8 cellular contexts compared by ENCODE assay signal in genomic region chr4:80173387-80173786, GRCh38. TPM values are rescaled to one million over a fixed set of nuclear protein-coding genes. Genes with fewer than 3 reads are reported as not detected.
DNase-seq lines count a peak whose midpoint lies in the region; ATAC-seq, FAIRE-seq and TF ChIP-seq lines count a peak whose summit lies in the region.

No MANE protein-coding gene starts in this region.

- H3K27ac ChIP-seq in GM12878 (ENCODE audit: control insufficient read depth, insufficient read depth) = no peak overlapping the region

- no peak overlapping the region for H3K4me2 ChIP-seq in GM12878 (ENCODE audit: control insufficient read depth, insufficient read depth)

- FAIRE-seq in GM12878 (lab: Jason Lieb, UNC) = no peak

- H3K4me1 Mint-ChIP-seq in HFFc6 (ENCODE audit: low read depth) = peaks cover 48% of the 10 kb centered on the region
- H3K4me1 Mint-ChIP-seq in stimulated activated naive B cell treated with anti-CD40 and anti-IgM and Interleukin-4, amounts not matched to agents 10 μg/mL and 1 μg/mL and 100 μg/mL, for 72 hours = peaks cover 38 to 70% of the 10 kb centered on the region in 2 donors
- H3K4me1 Mint-ChIP-seq in mesothelial cell of epicardium = no peaks in the 10 kb centered on the region

- no peak for TF ChIP-seq POLR2A in GM12878 (IDR thresholded peaks at IDR 0.05; ENCODE audit: low read depth, low read length)

- peak; percentile 85 for DNase-seq in HFFc6
- DNase-seq in NOMO-1 (lab: John Stamatoyannopoulos, UW; ENCODE audit: unreplicated experiment in 2 of 2) = peak; percentile 10 to 47
- DNase-seq in GM12878 (ENCODE audit: low read depth, low spot score) = no peak
- no peak for DNase-seq in stimulated activated naive B cell treated with anti-CD40 and anti-IgM and Interleukin-4, amounts not matched to agents 10 μg/mL and 1 μg/mL and 100 μg/mL, for 72 hours
- DNase-seq in islet precursor cell = no peak
- no peak for DNase-seq in mesothelial cell of epicardium (ENCODE audit: low spot score in 2 of 2, unreplicated experiment in 2 of 2)
- no peak for DNase-seq in cerebellum (ENCODE audit: low spot score)

- TF ChIP-seq EP300 in GM12878 (IDR thresholded peaks at IDR 0.05; ENCODE audit: borderline replicate concordance in 1 of 2, control insufficient read depth in 1 of 2, low read depth in 2 of 2, low read length in 2 of 2) = 0 out of 4 replicates have a peak, but pooled peaks of 1 of the 2 experiments have one; percentile 4

- CTCF ChIA-PET in GM12878 (lab: Yijun Ruan, JAX) = interaction anchor here (2.8 to 3.5 kb wide), 2 partner anchors 10 to 19 kb away, joined by 10 to 41 read pairs; no protein-coding TSS in a partner anchor

- no peak overlapping the region for H3K9ac ChIP-seq in GM12878 (ENCODE audit: control insufficient read depth, insufficient read depth, low read length)

- POLR2A ChIA-PET in GM12878 (lab: Charles Lee) = no interaction called here

- peak overlapping the region; percentile 22; the same call in 1 of the 2 replicates for H3K4me3 Mint-ChIP-seq in HFFc6
- H3K4me3 Mint-ChIP-seq in stimulated activated naive B cell treated with anti-CD40 and anti-IgM and Interleukin-4, amounts not matched to agents 10 μg/mL and 1 μg/mL and 100 μg/mL, for 72 hours = peak overlapping the region; percentile 18 to 56
- no peak overlapping the region for H3K4me3 Mint-ChIP-seq in mesothelial cell of epicardium

- no peak for TF ChIP-seq CTCF in HFFc6 (IDR thresholded peaks at IDR 0.05)
- TF ChIP-seq CTCF in GM12878 (IDR thresholded peaks at IDR 0.05 in 2 of 3, conservative IDR thresholded peaks at IDR 0.05 in 1 of 3; ENCODE audit: control insufficient read depth in 2 of 3, extremely low read depth in 1 of 3, insufficient read depth in 1 of 3, low read depth in 3 of 3, low read length in 3 of 3) = no peak
- TF ChIP-seq CTCF in mesothelial cell of epicardium (IDR thresholded peaks at IDR 0.05; ENCODE audit: unreplicated experiment) = no peak

- H3K27ac Mint-ChIP-seq in HFFc6 = peak overlapping the region; percentile 84
- H3K27ac Mint-ChIP-seq in stimulated activated naive B cell treated with anti-CD40 and anti-IgM and Interleukin-4, amounts not matched to agents 10 μg/mL and 1 μg/mL and 100 μg/mL, for 72 hours = peak overlapping the region; percentile 84
- H3K27ac Mint-ChIP-seq in mesothelial cell of epicardium = no peak overlapping the region

- BruUV-seq in GM12878 (replicated peaks; lab: Mats Ljungman, UMichigan) = no TSS peak

- H3K79me2 ChIP-seq in GM12878 (ENCODE audit: control insufficient read depth, insufficient read depth, low read length) = no peaks in the 10 kb centered on the region

- RAD21 ChIA-PET in GM12878 (lab: Charles Lee; ENCODE audit: unreplicated experiment) = interaction anchor here (1.3 to 2.9 kb wide), 4 partner anchors 9 to 116 kb away, joined by 3 to 15 read pairs (median 6); no protein-coding TSS in a partner anchor

- H3K4me3 ChIP-seq in GM12878 = no peak overlapping the region

- peak; percentile 96 for ATAC-seq in GM18502 (IDR thresholded peaks at IDR 0.05; ENCODE audit: poor library complexity, unreplicated experiment)
- ATAC-seq in GM12878 = peak; percentile 97
- peak; percentile 84 to 90 for ATAC-seq in stimulated activated naive B cell treated with anti-CD40 and anti-IgM and Interleukin-4, amounts not matched to agents 10 μg/mL and 1 μg/mL and 100 μg/mL, for 72 hours (replicated peaks)

- H3K27me3 Mint-ChIP-seq in HFFc6 (ENCODE audit: insufficient read depth) (no peaks in the 10 kb centered on the region), mesothelial cell of epicardium (ENCODE audit: low read depth) (peaks cover 24% of the 10 kb centered on the region)
- no peaks in the 10 kb centered on the region for H3K27me3 Mint-ChIP-seq in stimulated activated naive B cell treated with anti-CD40 and anti-IgM and Interleukin-4, amounts not matched to agents 10 μg/mL and 1 μg/mL and 100 μg/mL, for 72 hours

- H3K9me3 Mint-ChIP-seq in HFFc6 = no peaks in the 10 kb centered on the region
- H3K9me3 Mint-ChIP-seq in stimulated activated naive B cell treated with anti-CD40 and anti-IgM and Interleukin-4, amounts not matched to agents 10 μg/mL and 1 μg/mL and 100 μg/mL, for 72 hours = peaks cover 0 to 3% of the 10 kb centered on the region in 2 donors
- H3K9me3 Mint-ChIP-seq in mesothelial cell of epicardium = no peaks in the 10 kb centered on the region

- no peaks in the 10 kb centered on the region; the same call in 2 of the 3 replicates for H3K9me3 ChIP-seq in GM12878 (replicated peaks; ENCODE audit: control insufficient read depth, insufficient read depth, low read length)

- in situ Hi-C loops in GM12878 (cut with MboI) = no loop called here

- peaks cover 15% of the 10 kb centered on the region for H3K4me1 ChIP-seq in GM12878 (ENCODE audit: control insufficient read depth, insufficient read depth, low read length)

- no peaks in the 10 kb centered on the region for H3K27me3 ChIP-seq in GM12878 (replicated peaks in 1 of 2; ENCODE audit: control insufficient read depth in 2 of 2, insufficient read depth in 2 of 2, low read length in 1 of 2)

- H3K36me3 Mint-ChIP-seq in HFFc6 (ENCODE audit: low read depth) (no peaks in the 10 kb centered on the region), mesothelial cell of epicardium (no peaks in the 10 kb centered on the region)
- no peaks in the 10 kb centered on the region for H3K36me3 Mint-ChIP-seq in stimulated activated naive B cell treated with anti-CD40 and anti-IgM and Interleukin-4, amounts not matched to agents 10 μg/mL and 1 μg/mL and 100 μg/mL, for 72 hours

- TF ChIP-seq RAD21 in GM12878 (IDR thresholded peaks at IDR 0.05; ENCODE audit: insufficient read depth, low read depth, low read length) = no peak

- SMC1A ChIA-PET in GM12878 (lab: Charles Lee; ENCODE audit: uncharacterized antibody, unreplicated experiment) = interaction anchor here (0.6 to 3.6 kb wide), 5 partner anchors 10 to 131 kb away, joined by 3 to 55 read pairs (median 4); partner anchors contain the start of gene ANTXR2

- H3K36me3 ChIP-seq in GM12878 (ENCODE audit: control insufficient read depth in 2 of 2, insufficient read depth in 2 of 2, low read length in 1 of 2) = no peaks in the 10 kb centered on the region

- H4K20me1 ChIP-seq in GM12878 (ENCODE audit: control insufficient read depth, insufficient read depth) = no peaks in the 10 kb centered on the region

- intact Hi-C loops in GM12878 (cut with micrococcal nuclease; ENCODE audit: unreplicated experiment) = loop anchor here (5.0 kb wide), 1 partner anchor 116 kb away; no protein-coding TSS in a partner anchor

- no peak overlapping the region for H2AFZ ChIP-seq in GM12878 (ENCODE audit: control insufficient read depth, low read depth, low read length)

TF ChIP-seq in GM12878, 131 proteins besides CTCF, POLR2A, EP300 and RAD21:
- TF ChIP-seq, protein P1, sequence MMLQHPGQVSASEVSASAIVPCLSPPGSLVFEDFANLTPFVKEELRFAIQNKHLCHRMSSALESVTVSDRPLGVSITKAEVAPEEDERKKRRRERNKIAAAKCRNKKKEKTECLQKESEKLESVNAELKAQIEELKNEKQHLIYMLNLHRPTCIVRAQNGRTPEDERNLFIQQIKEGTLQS (IDR thresholded peaks at IDR 0.05; ENCODE audit: borderline replicate concordance, extremely low read depth, low read depth, low read length) = no peak
- TF ChIP-seq CHD1 (IDR thresholded peaks at IDR 0.05; ENCODE audit: low read depth, low read length) (no peak), IKZF2 (IDR thresholded peaks at IDR 0.05) (peak in 1 of 2 experiments; percentile 30; a peak in 1 of 4 replicates), RUNX3 (IDR thresholded peaks at IDR 0.05; ENCODE audit: low read length) (peak; percentile 70), POU2F2 (IDR thresholded peaks at IDR 0.05; ENCODE audit: borderline replicate concordance, low read depth, low read length) (no peak), SIN3A (IDR thresholded peaks at IDR 0.05; ENCODE audit: low read depth, low read length) (no peak), RFX5 (IDR thresholded peaks at IDR 0.05; ENCODE audit: low read depth, low read length) (no peak), MEF2A (IDR thresholded peaks at IDR 0.05; ENCODE audit: insufficient read depth, low read depth, low read length) (no peak), RCOR1 (conservative IDR thresholded peaks at IDR 0.05; ENCODE audit: low read depth, low read length) (no peak), IKZF1 (conservative IDR thresholded peaks at IDR 0.05) (0 out of 2 replicates have a peak, but pooled peaks have one; percentile 18), BACH1 (IDR thresholded peaks at IDR 0.05; ENCODE audit: borderline replicate concordance) (no peak), ETV6 (conservative IDR thresholded peaks at IDR 0.05 in 1 of 2, IDR thresholded peaks at IDR 0.05 in 1 of 2; ENCODE audit: borderline replicate concordance in 1 of 2, low read depth in 1 of 2) (peak in 1 of 2 experiments; percentile 49; a peak in 1 of 4 replicates)

RNA-seq across cellular contexts. Expression of gene PRDM8, which starts 23.9 kb away (rescaled TPM):
- 10 to 100 TPM; 20.4 to 25.4 (median 23.9) TPM for total RNA-seq in HFFc6 (2021; fragmentation: NEBNext Ultra II Directional; extraction: Animal tissue kit (Norgen Biotek cat#: 25700))
- total RNA-seq in GM12878 (2013; cell fraction: nucleolus; rRNA removed) = 0.19 and 0.71 TPM in 2 replicates
- 0.38 and 0.68 TPM in 2 replicates for total RNA-seq in GM12878 (2014; rRNA removed)
- 0.32 and 0.67 TPM in 2 replicates for total RNA-seq in GM12878 (2014; rRNA removed; fragmentation: Illumina TruSeq; extraction: Trizol)
- 1.5 and 1.6 TPM in 2 replicates for total RNA-seq in GM12878 (2021)
- polyA plus RNA-seq in GM12878 (2011; ENCODE audit: low read depth) = not detected
- 0.11 and 0.13 TPM in 2 replicates for polyA plus RNA-seq in GM12878 (2011; rRNA removed)
- 0.07 and 0.21 TPM in 2 replicates for polyA plus RNA-seq in GM12878 (2011; cell fraction: cytosol; rRNA removed)
- polyA plus RNA-seq in GM12878 (2011; cell fraction: nucleus; rRNA removed) = 0.35 and 0.39 TPM in 2 replicates
- 0.15 TPM in 1 of 2 replicates, not detected in the other for polyA plus RNA-seq in GM12878 (2012)
- 0.50 and 2.1 TPM in 2 replicates for polyA plus RNA-seq in GM12878 (2014; fragmentation: Illumina TruSeq; extraction: Trizol)
- under 1 TPM; 0.18 to 0.29 TPM for polyA plus RNA-seq in GM12878 (2014; fragmentation: Nextera tagmentation; extraction: Ambion mirVana)
- 1.0 and 1.6 TPM in 2 replicates for polyA plus RNA-seq in GM12878 (2014; rRNA removed)
- polyA plus RNA-seq in GM12878 (2016; fragmentation: Nextera tagmentation; extraction: Ambion mirVana) = under 1 TPM; 0.09 to 0.29 TPM
- not detected in 2 replicates for polyA minus RNA-seq in GM12878 (2011; rRNA and poly(A)+ RNA removed)
- polyA minus RNA-seq in GM12878 (2011; cell fraction: cytosol; rRNA and poly(A)+ RNA removed) = not detected in 2 replicates
- 0.12 TPM in 1 of 2 replicates, not detected in the other for polyA minus RNA-seq in GM12878 (2011; cell fraction: nucleus; rRNA and poly(A)+ RNA removed)
- total RNA-seq in mesothelial cell of epicardium = 1.6 to 2.4 TPM (median 1.7 TPM) in 3 replicates
- total RNA-seq in cerebellum = 47.9 TPM

Comparison
In these comparisons a context has a peak if more than half of its experiments do, and no peak if none do; other contexts are left out.
1. DNase-seq: peak in HFFc6 (single experiment) and NOMO-1 (2 of 2); none in GM12878 (single experiment), stimulated activated naive B cell treated with anti-CD40 and anti-IgM and Interleukin-4, amounts not matched to agents 10 μg/mL and 1 μg/mL and 100 μg/mL, for 72 hours (single experiment), islet precursor cell (single experiment), mesothelial cell of epicardium (0 of 2) and cerebellum (single experiment).
2. Peak in every context shown above with its lines, with median percentiles within 50 percentile points of each other: ATAC-seq.